ENCODE assay signal across 8 cellular contexts in the genomic region with DNA sequence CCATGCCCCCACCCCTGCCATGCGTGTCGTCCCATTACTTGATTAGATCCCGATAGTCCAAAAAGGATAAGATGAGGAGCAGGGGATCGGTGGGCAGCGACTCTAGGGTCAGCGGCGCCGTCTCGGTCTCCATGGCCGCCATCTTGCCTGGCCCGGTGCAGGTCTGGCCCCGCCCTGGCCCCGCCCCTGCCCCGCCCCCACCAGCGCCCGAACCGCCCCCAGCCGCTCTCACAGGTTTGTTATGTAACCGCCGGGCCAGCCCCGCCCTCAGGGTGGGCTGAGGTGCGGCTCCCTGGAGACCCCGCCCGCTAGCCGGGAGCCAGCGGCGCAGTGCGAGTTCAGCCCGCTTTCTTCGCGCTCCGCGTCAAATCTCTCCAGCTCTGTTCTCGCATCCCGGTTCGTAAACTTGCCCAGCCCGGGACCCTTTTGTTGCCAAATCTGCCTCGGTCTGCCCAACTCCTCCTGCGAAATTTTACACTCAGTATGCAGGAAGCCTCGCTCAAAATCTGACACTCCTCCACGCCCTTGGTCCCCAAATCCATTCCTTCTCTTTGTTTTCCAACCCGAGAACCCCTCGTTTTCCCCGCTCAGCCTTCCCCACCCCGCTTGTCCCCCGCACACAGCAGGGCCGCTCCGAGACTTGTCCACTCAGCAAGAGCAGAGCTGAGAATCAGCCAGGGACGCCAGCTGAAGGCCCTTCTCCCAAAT. TPM values are rescaled to one million over a fixed set of nuclear protein-coding genes. Genes with fewer than 3 reads are reported as not detected.
DNase-seq lines count a peak whose midpoint lies in the region; ATAC-seq and TF ChIP-seq lines count a peak whose summit lies in the region.

A gene with protein sequence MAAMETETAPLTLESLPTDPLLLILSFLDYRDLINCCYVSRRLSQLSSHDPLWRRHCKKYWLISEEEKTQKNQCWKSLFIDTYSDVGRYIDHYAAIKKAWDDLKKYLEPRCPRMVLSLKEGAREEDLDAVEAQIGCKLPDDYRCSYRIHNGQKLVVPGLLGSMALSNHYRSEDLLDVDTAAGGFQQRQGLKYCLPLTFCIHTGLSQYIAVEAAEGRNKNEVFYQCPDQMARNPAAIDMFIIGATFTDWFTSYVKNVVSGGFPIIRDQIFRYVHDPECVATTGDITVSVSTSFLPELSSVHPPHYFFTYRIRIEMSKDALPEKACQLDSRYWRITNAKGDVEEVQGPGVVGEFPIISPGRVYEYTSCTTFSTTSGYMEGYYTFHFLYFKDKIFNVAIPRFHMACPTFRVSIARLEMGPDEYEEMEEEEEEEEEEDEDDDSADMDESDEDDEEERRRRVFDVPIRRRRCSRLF (minus strand): TSS at position 165 of the 708 bp plus-strand sequence. CDS start 23 bp downstream, at position 142.

- H3K27me3 ChIP-seq in duodenal mucosa (ENCODE audit: control insufficient read depth in 1 of 2, insufficient read depth in 2 of 2, low read length in 2 of 2) (peaks cover 14 to 22% of the 10 kb centered on the region in 2 donors), right lobe of liver (no peaks in the 10 kb centered on the region)

- peak within 1 kb of the TSS; percentile 94 for H3K4me3 Mint-ChIP-seq in activated CD4-positive, alpha-beta memory T cell treated with anti-CD3 and anti-CD28 coated beads, Interleukin-2, amount 10 ng/mL, durations not matched to agents 7 days and 5 days

- H3K4me1 ChIP-seq in duodenal mucosa (ENCODE audit: control insufficient read depth in 1 of 2, insufficient read depth in 2 of 2, low read length in 2 of 2) (peaks cover 18 to 21% of the 10 kb centered on the region in 2 donors), right lobe of liver (peaks cover 0 to 32% (median 9%) of the 10 kb centered on the region in 4 donors)

- peaks cover 17% of the 10 kb centered on the region for H3K27me3 Mint-ChIP-seq in activated CD4-positive, alpha-beta memory T cell treated with anti-CD3 and anti-CD28 coated beads, Interleukin-2, amount 10 ng/mL, durations not matched to agents 7 days and 5 days

- H3K4me1 Mint-ChIP-seq in activated CD4-positive, alpha-beta memory T cell treated with anti-CD3 and anti-CD28 coated beads, Interleukin-2, amount 10 ng/mL, durations not matched to agents 7 days and 5 days, result peaks cover 56% of the 10 kb centered on the region

- peak; percentile 26 for TF ChIP-seq POLR2A in right lobe of liver (IDR thresholded peaks at IDR 0.05)

- WGBS in right lobe of liver (ENCODE audit: insufficient coverage, low coverage, low lambda C conversion rate, missing lambda C conversion rate), result under 1% methylated on average over 16 of the region's 49 CpGs

- DNase-seq in NCI-H82 (lab: John Stamatoyannopoulos, UW) (peak; percentile 93), right lobe of liver (peak; percentile 93 to 95 (median 93))
- peak; percentile 83 for DNase-seq in activated CD4-positive, alpha-beta memory T cell treated with anti-CD3 and anti-CD28 coated beads, Interleukin-2, amount 10 ng/mL, durations not matched to agents 7 days and 5 days
- peak; percentile 80 to 87 for DNase-seq in stimulated activated CD4-positive, alpha-beta T cell treated with anti-CD3 and anti-CD28 coated beads, Interleukin-4, amount 100 ng/mL, for 4 hours

- peaks cover 5% of the 10 kb centered on the region in 2 donors for H3K36me3 ChIP-seq in duodenal mucosa (ENCODE audit: control insufficient read depth in 1 of 2, insufficient read depth in 2 of 2, low read length in 2 of 2)
- peaks cover 0 to under 1% (median 0%) of the 10 kb centered on the region in 4 donors for H3K36me3 ChIP-seq in right lobe of liver

- peak within 1 kb of the TSS; percentile 89 to 93 for H3K4me3 ChIP-seq in duodenal mucosa (ENCODE audit: low read depth in 1 of 2, low read length in 2 of 2)
- H3K4me3 ChIP-seq in right lobe of liver, result peak within 1 kb of the TSS; percentile 79 to 97 (median 91)

- H3K9me3 ChIP-seq in duodenal mucosa (ENCODE audit: control insufficient read depth in 1 of 2, low read length in 2 of 2), result no peaks in the 10 kb centered on the region
- H3K9me3 ChIP-seq in right lobe of liver, result no peaks in the 10 kb centered on the region

- H3K9me3 Mint-ChIP-seq in activated CD4-positive, alpha-beta memory T cell treated with anti-CD3 and anti-CD28 coated beads, Interleukin-2, amount 10 ng/mL, durations not matched to agents 7 days and 5 days, result no peaks in the 10 kb centered on the region

- intact Hi-C loops in right lobe of liver (cut with DNase I), result no loop called here

- H3K27ac Mint-ChIP-seq in activated CD4-positive, alpha-beta memory T cell treated with anti-CD3 and anti-CD28 coated beads, Interleukin-2, amount 10 ng/mL, durations not matched to agents 7 days and 5 days, result peak within 1 kb of the TSS; percentile 83

- CTCF ChIA-PET in activated CD4-positive, alpha-beta memory T cell treated with anti-CD3 and anti-CD28 coated beads, Interleukin-2, amount 10 ng/mL, durations not matched to agents 7 days and 5 days (lab: Charles Lee), result interaction anchor here (0.8 to 1.4 kb wide), 3 partner anchors 32 to 59 kb away, joined by 3 to 6 read pairs (median 3); no protein-coding TSS in a partner anchor

- H3K27ac ChIP-seq in C4-2B (peak within 1 kb of the TSS; percentile 75), duodenal mucosa (ENCODE audit: low read depth, low read length) (peak within 1 kb of the TSS; percentile 62), right lobe of liver (peak within 1 kb of the TSS; percentile 63 to 75 (median 73))

- ATAC-seq in GM19438 (IDR thresholded peaks at IDR 0.05; ENCODE audit: low read depth, unreplicated experiment) (peak; percentile 52), HG03571 (IDR thresholded peaks at IDR 0.05; ENCODE audit: unreplicated experiment) (peak; percentile 59), right lobe of liver (peak; percentile 89 to 95 (median 94))

- peaks cover 24% of the 10 kb centered on the region for H3K36me3 Mint-ChIP-seq in activated CD4-positive, alpha-beta memory T cell treated with anti-CD3 and anti-CD28 coated beads, Interleukin-2, amount 10 ng/mL, durations not matched to agents 7 days and 5 days (ENCODE audit: low read depth)

- TF ChIP-seq CTCF in C4-2B (conservative IDR thresholded peaks at IDR 0.05) (no peak), right lobe of liver (IDR thresholded peaks at IDR 0.05) (no peak)

- POLR2A ChIA-PET in activated CD4-positive, alpha-beta memory T cell treated with anti-CD3 and anti-CD28 coated beads, Interleukin-2, amount 10 ng/mL, durations not matched to agents 7 days and 5 days (lab: Charles Lee), result interaction anchor here (0.6 to 2.0 kb wide), 9 partner anchors 13 to 1191 kb away, joined by 3 to 8 read pairs (median 4); a partner anchor contains a TSS

- H3K9ac ChIP-seq in duodenal mucosa (ENCODE audit: low read depth in 1 of 2, low read length in 2 of 2), result peak within 1 kb of the TSS; percentile 79 to 85

RNA-seq across cellular contexts. Expression of the gene that starts here (rescaled TPM):
- 10 to 100 TPM; 26.9 to 30.9 TPM for total RNA-seq in activated CD4-positive, alpha-beta memory T cell treated with anti-CD3 and anti-CD28 coated beads, Interleukin-2, amount 10 ng/mL, durations not matched to agents 7 days and 5 days
- total RNA-seq in right lobe of liver, result 10 to 100 TPM; 18.3 to 28.7 (median 20.8) TPM

Comparison
In these comparisons a context has a peak if more than half of its experiments do, and no peak if none do; other contexts are left out.
1. Peak in every context shown above with its lines: DNase-seq, ATAC-seq, H3K4me3 ChIP-seq and H3K27ac ChIP-seq.